ENCODE assay signal across 11 cellular contexts in the genomic region with DNA sequence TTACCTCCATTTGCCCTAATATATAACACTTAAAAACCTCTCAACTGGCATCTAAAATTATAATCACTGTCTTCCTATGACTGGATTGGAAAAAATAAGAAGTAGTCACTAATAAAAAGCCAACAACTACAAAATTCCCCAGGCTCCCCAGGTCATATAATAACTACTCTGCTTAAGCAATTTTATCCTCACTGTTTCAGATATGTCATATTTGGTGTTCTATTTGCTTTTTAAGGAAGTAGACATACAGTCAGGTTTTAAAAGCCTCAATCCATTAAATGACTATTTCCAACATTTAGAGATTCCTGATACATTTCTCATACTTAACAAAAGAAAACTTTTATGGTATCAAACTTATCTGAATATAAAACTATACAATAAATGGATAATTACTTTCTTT. TPM values are rescaled to one million over a fixed set of nuclear protein-coding genes. Genes with fewer than 3 reads are reported as not detected.
A peak's percentile ranks its signal among the peaks of the same experiment; 100 is the strongest.
DNase-seq lines count a peak whose midpoint lies in the region; ATAC-seq, FAIRE-seq and TF ChIP-seq lines count a peak whose summit lies in the region.
"Had no signal": no experiment of that assay in that cellular context is flagged by ENCODE, and none has a peak within 500 bp of the region (broad histone marks: within the 10 kb centered on the region; RNA-seq: fewer than 3 reads in every experiment).

No MANE protein-coding gene starts in this region.

- H3K36me3 ChIP-seq in MM.1S (replicated peaks; ENCODE audit: insufficient read depth, low read length): peaks cover 5% of the 10 kb centered on the region; the same call in 1 of the 2 replicates
- peaks cover 7% of the 10 kb centered on the region for H3K36me3 ChIP-seq in adipocyte (ENCODE audit: control insufficient read depth, insufficient read depth, low read length, severe bottlenecking)
- peaks cover 24% of the 10 kb centered on the region for H3K36me3 ChIP-seq in neuron (ENCODE audit: insufficient read depth, low read length)
- H3K36me3 ChIP-seq in tibial artery: peaks cover 4 to 10% (median 9%) of the 10 kb centered on the region in 3 donors
- H3K36me3 ChIP-seq in kidney (ENCODE audit: control insufficient read depth in 1 of 2, insufficient read depth in 2 of 2, low read length in 2 of 2): peaks cover 5 to 15% of the 10 kb centered on the region in 2 donors

- H3K4me1 ChIP-seq in MM.1S (ENCODE audit: low read length): 0 out of 2 replicates have a peak, but pooled peaks cover 6% of the 10 kb centered on the region
- H3K4me1 ChIP-seq in adipocyte (ENCODE audit: control insufficient read depth, insufficient read depth, low read length): peaks cover 34% of the 10 kb centered on the region
- H3K4me1 ChIP-seq in neuron (ENCODE audit: insufficient read depth, low read length): peaks cover 17% of the 10 kb centered on the region
- peaks cover 0 to 33% (median 12%) of the 10 kb centered on the region in 4 donors for H3K4me1 ChIP-seq in tibial artery
- H3K4me1 ChIP-seq in kidney (ENCODE audit: control insufficient read depth in 1 of 2, insufficient read depth in 1 of 2, low read depth in 1 of 2, low read length in 2 of 2): peaks cover 4 to 8% of the 10 kb centered on the region in 2 donors

- peak overlapping the region; percentile 71; the same call in 1 of the 2 replicates for H3K4me2 ChIP-seq in MM.1S (ENCODE audit: low read depth, low read length)

- H3K27ac Mint-ChIP-seq in T-helper 2 cell treated with Interferon-gamma antibody and Interleukin-4, amounts not matched to agents 5 μg/mL and 100 μg/mL, for 36 hours: peak overlapping the region; percentile 99

- no peak overlapping the region for H2AFZ ChIP-seq in MM.1S (ENCODE audit: low read length)
- H2AFZ ChIP-seq in neuron (ENCODE audit: low read depth, low read length): no peak overlapping the region

- H3K36me3 Mint-ChIP-seq in T-helper 2 cell treated with Interferon-gamma antibody and Interleukin-4, amounts not matched to agents 5 μg/mL and 100 μg/mL, for 36 hours (ENCODE audit: low read depth): peaks cover 47% of the 10 kb centered on the region

- peak overlapping the region; percentile 96 for H3K4me3 Mint-ChIP-seq in T-helper 2 cell treated with Interferon-gamma antibody and Interleukin-4, amounts not matched to agents 5 μg/mL and 100 μg/mL, for 36 hours

- peaks cover 25% of the 10 kb centered on the region for H3F3A ChIP-seq in MM.1S (ENCODE audit: insufficient read depth, low read length)

- no peaks in the 10 kb centered on the region for H3K27me3 ChIP-seq in MM.1S (replicated peaks; ENCODE audit: insufficient read depth, low read length)
- H3K27me3 ChIP-seq in adipocyte (replicated peaks; ENCODE audit: control insufficient read depth, insufficient read depth, low read length): no peaks in the 10 kb centered on the region
- no peaks in the 10 kb centered on the region for H3K27me3 ChIP-seq in neuron (ENCODE audit: insufficient read depth, low read length)
- H3K27me3 ChIP-seq in tibial artery: no peaks in the 10 kb centered on the region

- no peaks in the 10 kb centered on the region for H3K9me2 ChIP-seq in MM.1S (replicated peaks; ENCODE audit: insufficient read depth, low read length)

- TF ChIP-seq CTCF in MM.1S (IDR thresholded peaks at IDR 0.05; ENCODE audit: low read length): no peak
- TF ChIP-seq CTCF in tibial artery (IDR thresholded peaks at IDR 0.05): no peak
- no peak for TF ChIP-seq CTCF in kidney (IDR thresholded peaks at IDR 0.05; ENCODE audit: borderline replicate concordance, extremely low read depth, insufficient read depth)

- H3K27me3 Mint-ChIP-seq in T-helper 2 cell treated with Interferon-gamma antibody and Interleukin-4, amounts not matched to agents 5 μg/mL and 100 μg/mL, for 36 hours (ENCODE audit: low read depth): no peaks in the 10 kb centered on the region

- peaks cover 71% of the 10 kb centered on the region for H3K79me2 ChIP-seq in MM.1S (ENCODE audit: low read length)

- peaks cover 51% of the 10 kb centered on the region for H3K4me1 Mint-ChIP-seq in T-helper 2 cell treated with Interferon-gamma antibody and Interleukin-4, amounts not matched to agents 5 μg/mL and 100 μg/mL, for 36 hours (ENCODE audit: low read depth)

- H3K9ac ChIP-seq in MM.1S (ENCODE audit: low read length): peak overlapping the region; percentile 25; the same call in 1 of the 2 replicates
- no peak overlapping the region for H3K9ac ChIP-seq in adipocyte (ENCODE audit: low read length)
- H3K9ac ChIP-seq in kidney (ENCODE audit: low read length in 2 of 2): no peak overlapping the region

- ATAC-seq in GM21515 (IDR thresholded peaks at IDR 0.05; ENCODE audit: unreplicated experiment): no peak

- H3K4me3 ChIP-seq in MM.1S (ENCODE audit: low read length): peak overlapping the region; percentile 96; the same call in 1 of the 2 replicates
- H3K4me3 ChIP-seq in adipocyte (ENCODE audit: low read length): peak overlapping the region; percentile 96
- H3K4me3 ChIP-seq in neuron (ENCODE audit: low read length): peak overlapping the region; percentile 97
- H3K4me3 ChIP-seq in tibial artery: no peak overlapping the region
- H3K4me3 ChIP-seq in kidney (ENCODE audit: low read length in 2 of 2): peak overlapping the region in 1 of 2 donors; percentile 100

- intact Hi-C loops in tibial artery (cut with DNase I; ENCODE audit: low total_unique reads) (loop anchor here (5.0 kb wide), 2 partner anchors 42 to 258 kb away; a partner anchor contains a TSS), kidney (cut with DNase I) (loop anchor here (10.0 kb wide), 1 partner anchor 261 kb away; a partner anchor contains a TSS)

- H3K27ac ChIP-seq in MM.1S (ENCODE audit: low read length) (no peak overlapping the region), tibial artery (no peak overlapping the region), kidney (ENCODE audit: low read depth in 2 of 2, low read length in 2 of 2) (no peak overlapping the region)
- H3K27ac ChIP-seq: WERI-Rb-1 had no signal

- DNase-seq in T-helper 2 cell treated with Interferon-gamma antibody and Interleukin-4, amounts not matched to agents 5 μg/mL and 100 μg/mL, for 36 hours (ENCODE audit: low spot score): no peak
- DNase-seq in T-helper 2 cell (no peak), MM.1S (no peak), adipocyte (ENCODE audit: low read depth) (no peak), tibial artery (no peak), kidney (no peak)
- DNase-seq: caudate nucleus, NCI-H446, WERI-Rb-1 had no signal

- H3K9me3 ChIP-seq in MM.1S (replicated peaks; ENCODE audit: insufficient read depth, low read length) (no peaks in the 10 kb centered on the region), adipocyte (ENCODE audit: control insufficient read depth, low read length) (no peaks in the 10 kb centered on the region), neuron (ENCODE audit: low read length) (no peaks in the 10 kb centered on the region), tibial artery (no peaks in the 10 kb centered on the region), kidney (ENCODE audit: control insufficient read depth in 1 of 2, low read length in 2 of 2) (no peaks in the 10 kb centered on the region)

- peaks cover 39% of the 10 kb centered on the region; the same call in 1 of the 2 replicates for H4K20me1 ChIP-seq in MM.1S (ENCODE audit: insufficient read depth, low read length)

- no peak for FAIRE-seq in kidney (lab: Jason Lieb, UNC)

- no peaks in the 10 kb centered on the region for H3K9me3 Mint-ChIP-seq in T-helper 2 cell treated with Interferon-gamma antibody and Interleukin-4, amounts not matched to agents 5 μg/mL and 100 μg/mL, for 36 hours

RNA-seq across cellular contexts. Expression of a gene that starts 2.4 kb away (rescaled TPM):
- 140 TPM for total RNA-seq in kidney
- 121 TPM for polyA plus RNA-seq in kidney (ENCODE audit: insufficient read depth, low read depth, low replicate concordance)

RNA-seq across cellular contexts. Expression of a gene that starts 39.9 kb away (rescaled TPM):
- 25.3 TPM for total RNA-seq in kidney
- 7.7 TPM for polyA plus RNA-seq in kidney (ENCODE audit: insufficient read depth, low read depth, low replicate concordance)

RNA-seq across cellular contexts. Expression of a gene that starts 49.0 kb away (rescaled TPM):
- 1,143 TPM for total RNA-seq in kidney
- 2,940 TPM for polyA plus RNA-seq in kidney (ENCODE audit: insufficient read depth, low read depth, low replicate concordance)

Comparison
In these comparisons a context has a peak if more than half of its experiments do, and no peak if none do; other contexts are left out.
1. H3K4me3 ChIP-seq: peak in MM.1S (single experiment), adipocyte (single experiment) and neuron (single experiment); none in tibial artery (0 of 2).